Comparison of ENCODE assay signal across 8 cellular contexts in genomic region chr13:26929971-26930730, GRCh38.
A peak's percentile ranks its signal among the peaks of the same experiment; 100 is the strongest.
DNase-seq lines count a peak whose midpoint lies in the region; ATAC-seq lines count a peak whose summit lies in the region.

No MANE protein-coding gene starts in this region.

- H3K27me3 Mint-ChIP-seq in T-cell, result peaks cover 3 to 4% of the 10 kb centered on the region in 2 donors

- H3K4me3 Mint-ChIP-seq in T-cell, result no peak overlapping the region

- no peaks in the 10 kb centered on the region for H3K9me3 Mint-ChIP-seq in T-cell

- H3K4me1 ChIP-seq in right cardiac atrium (ENCODE audit: control insufficient read depth, insufficient read depth, low read length), result no peaks in the 10 kb centered on the region

- no peaks in the 10 kb centered on the region for H3K27me3 ChIP-seq in right cardiac atrium (ENCODE audit: control insufficient read depth, insufficient read depth)

- intact Hi-C loops in right cardiac atrium (cut with DNase I), result loop anchor here in 3 of 4 donors (2.0 to 10.0 kb wide), 3 partner anchors 221 to 225 kb away; no protein-coding TSS in a partner anchor

- no peak overlapping the region for H3K27ac Mint-ChIP-seq in T-cell

- CTCF ChIA-PET in T-cell (lab: Charles Lee), result interaction anchor here (0.5 to 1.5 kb wide), 15 partner anchors 9 to 1283 kb away, joined by 3 to 15 read pairs (median 5); no protein-coding TSS in a partner anchor

- no peaks in the 10 kb centered on the region for H3K9me3 ChIP-seq in right cardiac atrium (ENCODE audit: control insufficient read depth, low read length)

- POLR2A ChIA-PET in T-cell (lab: Charles Lee), result interaction anchor here in 1 of 2 donors (0.5 to 0.6 kb wide), 2 partner anchors 204 to 1383 kb away, joined by 3 to 10 read pairs; no protein-coding TSS in a partner anchor

- no peaks in the 10 kb centered on the region for H3K36me3 Mint-ChIP-seq in T-cell

- 11% methylated on average over 21 of the region's 21 CpGs for WGBS in right cardiac atrium

- no peak overlapping the region for H3K27ac ChIP-seq in right cardiac atrium (ENCODE audit: low read length)

- peaks cover 0 to 5% (median 3%) of the 10 kb centered on the region in 3 donors for H3K4me1 Mint-ChIP-seq in T-cell

- no peak overlapping the region for H3K4me3 ChIP-seq in right cardiac atrium (ENCODE audit: low read length)

- ATAC-seq in GM19397 (IDR thresholded peaks at IDR 0.05; ENCODE audit: unreplicated experiment), result peak; percentile 57
- ATAC-seq in T-cell (replicated peaks in 1 of 4), result peak in 3 of 4 experiments; percentile 55 to 64 (median 62)
- peak; percentile 69 to 81 for ATAC-seq in right cardiac atrium
- no peak for ATAC-seq in HG03025 (IDR thresholded peaks at IDR 0.05; ENCODE audit: low FRiP score, unreplicated experiment)

- DNase-seq in AG08396 (ENCODE audit: low spot score), result peak; percentile 81
- peak; percentile 68 for DNase-seq in NCI-H146 (lab: John Stamatoyannopoulos, UW)
- DNase-seq in T-cell, result peak; percentile 12 to 72 (median 54)
- peak; percentile 61 for DNase-seq in amniotic epithelial cell (ENCODE audit: low read depth)
- peak; percentile 60 to 88 (median 82) for DNase-seq in right cardiac atrium
- peak; percentile 90 for DNase-seq in retina
